10 cellular contexts compared by ENCODE assay signal in the genomic region with DNA sequence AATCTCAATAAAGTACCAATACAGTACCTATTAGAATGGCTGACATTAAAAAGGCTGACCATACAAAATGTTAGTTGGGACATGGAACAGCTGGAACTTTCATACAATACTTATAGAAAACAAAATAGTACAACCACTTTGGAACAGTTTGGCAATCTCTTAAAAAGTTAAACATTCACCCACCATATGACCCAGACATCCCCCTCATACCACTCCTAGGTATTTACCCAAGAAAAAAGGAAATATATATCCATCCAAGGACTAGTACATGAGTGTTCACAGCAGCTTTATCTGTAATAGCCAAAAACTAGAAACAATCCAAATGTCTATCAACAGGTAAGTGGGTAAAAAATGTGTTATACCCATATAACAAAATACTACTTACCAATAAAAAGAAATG. TPM values are rescaled to one million over a fixed set of nuclear protein-coding genes. Genes with fewer than 3 reads are reported as not detected.
DNase-seq lines count a peak whose midpoint lies in the region; ATAC-seq and TF ChIP-seq lines count a peak whose summit lies in the region.
"Had no signal": no experiment of that assay in that cellular context is flagged by ENCODE, and none has a peak within 500 bp of the region (broad histone marks: within the 10 kb centered on the region; RNA-seq: fewer than 3 reads in every experiment).

No MANE protein-coding gene starts in this region.

- CTCF ChIA-PET in activated naive CD4-positive, alpha-beta T cell treated with anti-CD3 and anti-CD28 coated beads for 36 hours (lab: Charles Lee), result no interaction called here
- CTCF ChIA-PET in Calu3 (lab: Charles Lee), result interaction anchor here (0.8 kb wide), 1 partner anchor 9 kb away, joined by 3 read pairs; no protein-coding TSS in a partner anchor

- no peak for TF ChIP-seq CTCF in Calu3 (IDR thresholded peaks at IDR 0.05; ENCODE audit: unreplicated experiment)

- H3K4me1 Mint-ChIP-seq in activated naive CD4-positive, alpha-beta T cell treated with anti-CD3 and anti-CD28 coated beads, Interleukin-2, amount 50 U/mL, for 24 hours, result no peaks in the 10 kb centered on the region
- no peaks in the 10 kb centered on the region for H3K4me1 Mint-ChIP-seq in activated naive CD4-positive, alpha-beta T cell treated with anti-CD3 and anti-CD28 coated beads for 36 hours (ENCODE audit: low read depth)
- H3K4me1 Mint-ChIP-seq in Calu3 (ENCODE audit: low read depth, unreplicated experiment), result no peaks in the 10 kb centered on the region
- H3K4me1 Mint-ChIP-seq in memory B cell, result no peaks in the 10 kb centered on the region
- H3K4me1 Mint-ChIP-seq: B cell had no signal

- H3K27me3 Mint-ChIP-seq in activated naive CD4-positive, alpha-beta T cell treated with anti-CD3 and anti-CD28 coated beads, Interleukin-2, amount 50 U/mL, for 24 hours, result no peaks in the 10 kb centered on the region
- no peaks in the 10 kb centered on the region for H3K27me3 Mint-ChIP-seq in activated naive CD4-positive, alpha-beta T cell treated with anti-CD3 and anti-CD28 coated beads for 36 hours (ENCODE audit: low read depth)
- H3K27me3 Mint-ChIP-seq in Calu3 (ENCODE audit: unreplicated experiment) (no peaks in the 10 kb centered on the region), memory B cell (no peaks in the 10 kb centered on the region)
- H3K27me3 Mint-ChIP-seq: B cell; CD8-positive, alpha-beta memory T cell had no signal

- DNase-seq in activated naive CD4-positive, alpha-beta T cell treated with anti-CD3 and anti-CD28 coated beads for 36 hours, result no peak
- DNase-seq in Calu3 (no peak), memory B cell (ENCODE audit: low spot score in 2 of 2) (no peak), SIG-M5 (lab: John Stamatoyannopoulos, UW) (no peak)
- DNase-seq: CD8-positive, alpha-beta memory T cell; COR-L47; GM23248 had no signal

- no peaks in the 10 kb centered on the region for H3K9me3 Mint-ChIP-seq in activated naive CD4-positive, alpha-beta T cell treated with anti-CD3 and anti-CD28 coated beads, Interleukin-2, amount 50 U/mL, for 24 hours
- H3K9me3 Mint-ChIP-seq in activated naive CD4-positive, alpha-beta T cell treated with anti-CD3 and anti-CD28 coated beads for 36 hours, result no peaks in the 10 kb centered on the region
- H3K9me3 Mint-ChIP-seq in Calu3 (ENCODE audit: low read depth, unreplicated experiment), result no peaks in the 10 kb centered on the region
- no peaks in the 10 kb centered on the region for H3K9me3 Mint-ChIP-seq in memory B cell
- H3K9me3 Mint-ChIP-seq: CD8-positive, alpha-beta memory T cell had no signal

- H3K4me3 Mint-ChIP-seq in activated naive CD4-positive, alpha-beta T cell treated with anti-CD3 and anti-CD28 coated beads, Interleukin-2, amount 50 U/mL, for 24 hours, result no peak overlapping the region
- no peak overlapping the region for H3K4me3 Mint-ChIP-seq in activated naive CD4-positive, alpha-beta T cell treated with anti-CD3 and anti-CD28 coated beads for 36 hours
- H3K4me3 Mint-ChIP-seq in Calu3 (ENCODE audit: low read depth, unreplicated experiment) (no peak overlapping the region), memory B cell (no peak overlapping the region)
- H3K4me3 Mint-ChIP-seq: B cell; CD8-positive, alpha-beta memory T cell had no signal

- no TSS peak for BruUV-seq in Calu3 (replicated peaks; lab: Mats Ljungman, UMichigan)

- H3K36me3 Mint-ChIP-seq in activated naive CD4-positive, alpha-beta T cell treated with anti-CD3 and anti-CD28 coated beads, Interleukin-2, amount 50 U/mL, for 24 hours, result peaks cover 5% of the 10 kb centered on the region
- peaks cover 27% of the 10 kb centered on the region for H3K36me3 Mint-ChIP-seq in activated naive CD4-positive, alpha-beta T cell treated with anti-CD3 and anti-CD28 coated beads for 36 hours (ENCODE audit: low read depth)
- H3K36me3 Mint-ChIP-seq in Calu3 (ENCODE audit: insufficient read depth, unreplicated experiment), result peaks cover 11% of the 10 kb centered on the region
- H3K36me3 Mint-ChIP-seq in memory B cell, result peaks cover 7% of the 10 kb centered on the region

- peak overlapping the region; percentile 20 for H3K27ac Mint-ChIP-seq in activated naive CD4-positive, alpha-beta T cell treated with anti-CD3 and anti-CD28 coated beads, Interleukin-2, amount 50 U/mL, for 24 hours
- H3K27ac Mint-ChIP-seq in activated naive CD4-positive, alpha-beta T cell treated with anti-CD3 and anti-CD28 coated beads for 36 hours, result no peak overlapping the region
- H3K27ac Mint-ChIP-seq in Calu3 (ENCODE audit: unreplicated experiment), result peak overlapping the region; percentile 63
- peak overlapping the region; percentile 29 for H3K27ac Mint-ChIP-seq in memory B cell
- H3K27ac Mint-ChIP-seq: B cell had no signal

- no peak for ATAC-seq in memory B cell (ENCODE audit: low read depth)
- ATAC-seq in HG03439 (IDR thresholded peaks at IDR 0.05; ENCODE audit: unreplicated experiment), result no peak

- intact Hi-C loops in activated naive CD4-positive, alpha-beta T cell treated with anti-CD3 and anti-CD28 coated beads for 36 hours (cut with micrococcal nuclease), result no loop called here
- intact Hi-C loops in Calu3 (cut with micrococcal nuclease; ENCODE audit: unreplicated experiment), result no loop called here

RNA-seq across cellular contexts. Expression of a gene that starts 25.2 kb away (rescaled TPM):
- total RNA-seq in activated naive CD4-positive, alpha-beta T cell treated with anti-CD3 and anti-CD28 coated beads for 36 hours, result 10 to 100 TPM; 49.0 to 50.8 TPM
- total RNA-seq in Calu3 (2022), result 160 and 164 TPM in 2 replicates
